In genomic region chr10:93893646-93894515, GRCh38 we compare ENCODE assay signal across 8 cellular contexts. TPM values are rescaled to one million over a fixed set of nuclear protein-coding genes. Genes with fewer than 3 reads are reported as not detected.
DNase-seq lines count a peak whose midpoint lies in the region; ATAC-seq, FAIRE-seq and TF ChIP-seq lines count a peak whose summit lies in the region.

Gene SLC35G1 (plus strand): TSS chr10:93893978. CDS start chr10:93894034, 56 bp downstream.

- no peak for FAIRE-seq in HepG2 (lab: Jason Lieb, UNC)

- H3K36me3 ChIP-seq in colonic mucosa (no peaks in the 10 kb centered on the region), HepG2 (replicated peaks in 1 of 2; ENCODE audit: control insufficient read depth in 1 of 2, insufficient read depth in 2 of 2, low read length in 2 of 2) (no peaks in the 10 kb centered on the region)

- peak within 1 kb of the TSS; percentile 77 for H3K4me3 Mint-ChIP-seq in activated CD4-positive, alpha-beta T cell treated with anti-CD3 and anti-CD28 coated beads for 36 hours

- DNase-seq in AG04449 (ENCODE audit: low read depth, low spot score) (no peak), NCI-H2227 (lab: John Stamatoyannopoulos, UW; ENCODE audit: unreplicated experiment) (peak; percentile 74), colonic mucosa (peak; percentile 78), HepG2 (ENCODE audit: low spot score) (peak; percentile 25)
- peak; percentile 84 for DNase-seq in activated CD4-positive, alpha-beta T cell treated with anti-CD3 and anti-CD28 coated beads for 36 hours
- DNase-seq in stimulated activated CD4-positive, alpha-beta T cell treated with anti-CD3 and anti-CD28 coated beads, Interleukin-2, amount 100 ng/mL, for 48 hours: peak; percentile 59 to 69

- H3K9ac ChIP-seq in colonic mucosa (ENCODE audit: low read depth in 2 of 2, low read length in 2 of 2) (peak within 1 kb of the TSS; percentile 73 to 87), HepG2 (ENCODE audit: insufficient read depth, low read depth, low read length) (peak within 1 kb of the TSS; percentile 70)

- H3K27me3 Mint-ChIP-seq in activated CD4-positive, alpha-beta T cell treated with anti-CD3 and anti-CD28 coated beads for 36 hours: peaks cover 14% of the 10 kb centered on the region

- no peaks in the 10 kb centered on the region for H3K9me3 Mint-ChIP-seq in activated CD4-positive, alpha-beta T cell treated with anti-CD3 and anti-CD28 coated beads for 36 hours (ENCODE audit: low read depth)

- H3K79me2 ChIP-seq in HepG2 (ENCODE audit: insufficient read depth, low read length): no peaks in the 10 kb centered on the region

- TF ChIP-seq RAD21 in HepG2 (CRISPR knock-in tag; IDR thresholded peaks at IDR 0.05): no peak

- 41% methylated on average over 26 of the region's 82 CpGs for WGBS in HepG2 (ENCODE audit: low lambda C conversion rate)

- intact Hi-C loops in activated CD4-positive, alpha-beta T cell treated with anti-CD3 and anti-CD28 coated beads for 36 hours (cut with DNase I, micrococcal nuclease): loop anchor here (1.0 to 5.0 kb wide), 4 partner anchors 192 to 653 kb away; partner anchors contain the start of genes FRA10AC1 (in 2 of the 2), HELLS (in 1 of the 2) and NOC3L (in 1 of the 2)
- intact Hi-C loops in colonic mucosa (cut with DNase I) (no loop called here), HepG2 (cut with micrococcal nuclease; ENCODE audit: unreplicated experiment) (no loop called here)

- H3K9me3 ChIP-seq in colonic mucosa: no peaks in the 10 kb centered on the region
- no peaks in the 10 kb centered on the region for H3K9me3 ChIP-seq in HepG2 (ENCODE audit: low read length)

- peak within 1 kb of the TSS; percentile 85 for H2AFZ ChIP-seq in HepG2 (ENCODE audit: low read length)

- H3K27me3 ChIP-seq in colonic mucosa: no peaks in the 10 kb centered on the region
- peaks cover 0 to 6% of the 10 kb centered on the region in 2 experiments; a peak in 2 of 5 replicates for H3K27me3 ChIP-seq in HepG2 (ENCODE audit: control insufficient read depth in 1 of 2, insufficient read depth in 2 of 2, low read length in 2 of 2)

- CTCF ChIA-PET in AG04449 (lab: Yijun Ruan, JAX) (interaction anchor here (1.1 to 3.7 kb wide), 5 partner anchors 10 to 427 kb away, joined by 3 to 16 read pairs (median 4); no protein-coding TSS in a partner anchor), HepG2 (lab: Yijun Ruan, JAX; ENCODE audit: low intra/inter-chr PET ratio, low total read pairs) (no interaction called here)
- CTCF ChIA-PET in activated CD4-positive, alpha-beta T cell treated with anti-CD3 and anti-CD28 coated beads for 36 hours (lab: Charles Lee): interaction anchor here (0.6 to 1.1 kb wide), 2 partner anchors 191 to 250 kb away, joined by 3 to 4 read pairs; partner anchors contain the start of gene FRA10AC1

- TF ChIP-seq POLR2A in HepG2 (IDR thresholded peaks at IDR 0.05; ENCODE audit: insufficient read depth in 1 of 2, low read depth in 2 of 2, low read length in 2 of 2): peak; percentile 32 to 80; a peak in 3 of 4 replicates

- no peaks in the 10 kb centered on the region for H4K20me1 ChIP-seq in HepG2 (ENCODE audit: insufficient read depth, low read length)

- TF ChIP-seq EP300 in HepG2 (IDR thresholded peaks at IDR 0.05; ENCODE audit: low read depth in 2 of 2, low read length in 2 of 2): no peak
- no peak for TF ChIP-seq EP300 in HepG2 (CRISPR knock-in tag; IDR thresholded peaks at IDR 0.05; ENCODE audit: borderline replicate concordance)

- H3K4me1 Mint-ChIP-seq in activated CD4-positive, alpha-beta T cell treated with anti-CD3 and anti-CD28 coated beads for 36 hours: peaks cover 37% of the 10 kb centered on the region

- peaks cover 3% of the 10 kb centered on the region for H3K36me3 Mint-ChIP-seq in activated CD4-positive, alpha-beta T cell treated with anti-CD3 and anti-CD28 coated beads for 36 hours (ENCODE audit: low read depth)

- H3K27ac Mint-ChIP-seq in activated CD4-positive, alpha-beta T cell treated with anti-CD3 and anti-CD28 coated beads for 36 hours: peak within 1 kb of the TSS; percentile 72

- no peak within 1 kb of the TSS for H3K27ac ChIP-seq in colonic mucosa
- H3K27ac ChIP-seq in HepG2 (ENCODE audit: extremely low read length, insufficient read depth, low read length): no peak within 1 kb of the TSS

- in situ Hi-C loops in HepG2 (cut with HindIII; ENCODE audit: extremely low pct_ligation_motif_present, low pct_unique_long_range_greater_than_20kb): no loop called here

- TF ChIP-seq CTCF in AG04449 (IDR thresholded peaks at IDR 0.05; ENCODE audit: insufficient read depth, low read length, missing control alignments): no peak
- TF ChIP-seq CTCF in colonic mucosa (IDR thresholded peaks at IDR 0.05): no peak
- no peak for TF ChIP-seq CTCF in HepG2 (CRISPR knock-in tag; IDR thresholded peaks at IDR 0.05)

- peak within 1 kb of the TSS; percentile 84 for H3K4me3 ChIP-seq in AG04449 (ENCODE audit: low read depth, low read length)
- peak within 1 kb of the TSS; percentile 89 for H3K4me3 ChIP-seq in colonic mucosa
- peak within 1 kb of the TSS; percentile 34 to 77 (median 68); a peak in 5 of 6 replicates for H3K4me3 ChIP-seq in HepG2 (replicated peaks in 1 of 3; ENCODE audit: insufficient read depth in 1 of 3, low read depth in 2 of 3, low read length in 3 of 3)

- ATAC-seq in GM18858 (IDR thresholded peaks at IDR 0.05; ENCODE audit: unreplicated experiment) (peak; percentile 90), HG03045 (IDR thresholded peaks at IDR 0.05; ENCODE audit: unreplicated experiment) (peak; percentile 94), HepG2 (peak; percentile 93)
- ATAC-seq in activated CD4-positive, alpha-beta T cell treated with anti-CD3 and anti-CD28 coated beads for 36 hours: peak; percentile 94

- H3K4me2 ChIP-seq in HepG2 (ENCODE audit: low read depth, low read length): peak within 1 kb of the TSS; percentile 69

- BruUV-seq in HepG2 (replicated peaks; lab: Mats Ljungman, UMichigan): no TSS peak

- POLR2A ChIA-PET in AG04449 (lab: Yijun Ruan, JAX): no interaction called here
- POLR2A ChIA-PET in activated CD4-positive, alpha-beta T cell treated with anti-CD3 and anti-CD28 coated beads for 36 hours (lab: Charles Lee): interaction anchor here (0.7 to 1.1 kb wide), 2 partner anchors 192 to 468 kb away, joined by 3 read pairs; partner anchors contain the start of gene FRA10AC1
- POLR2A ChIA-PET in HepG2 (lab: Yijun Ruan, JAX): no interaction called here

- H3K4me1 ChIP-seq in colonic mucosa: no peaks in the 10 kb centered on the region
- H3K4me1 ChIP-seq in HepG2 (ENCODE audit: insufficient read depth, low read length): peaks cover 5% of the 10 kb centered on the region; the same call in 1 of the 2 replicates

TF ChIP-seq in HepG2, 621 proteins besides CTCF, POLR2A, EP300 and RAD21 (continues in another document):
- TF ChIP-seq ZFY (CRISPR knock-in tag; IDR thresholded peaks at IDR 0.05) (peak; percentile 69), ZNF776 (CRISPR knock-in tag; IDR thresholded peaks at IDR 0.05) (0 out of 2 replicates have a peak, but pooled peaks have one; percentile 62), ZFP36L1 (CRISPR knock-in tag; IDR thresholded peaks at IDR 0.05) (no peak), ZNF709 (CRISPR knock-in tag; IDR thresholded peaks at IDR 0.05) (0 out of 2 replicates have a peak, but pooled peaks have one; percentile 34), HOXD1 (CRISPR knock-in tag; IDR thresholded peaks at IDR 0.05) (0 out of 2 replicates have a peak, but pooled peaks have one; percentile 38)

RNA-seq across cellular contexts. Expression of gene SLC35G1, which starts in this region (rescaled TPM):
- 1 to 10 TPM; 3.6 to 4.1 TPM for total RNA-seq in activated CD4-positive, alpha-beta T cell treated with anti-CD3 and anti-CD28 coated beads for 36 hours
- total RNA-seq in colonic mucosa (10 to 100 TPM; 13.4 TPM), HepG2 (2016; rRNA removed; fragmentation: Illumina TruSeq; extraction: Trizol) (3.5 and 4.5 TPM in 2 replicates)
- total RNA-seq in HepG2 (2016; cell fraction: cytosol; rRNA removed; fragmentation: Illumina TruSeq; extraction: Trizol; ENCODE audit: low read depth): 0.81 and 1.2 TPM in 2 replicates
- total RNA-seq in HepG2 (2016; cell fraction: insoluble cytoplasmic fraction; rRNA removed; fragmentation: Illumina TruSeq; extraction: Trizol): 4.2 and 4.8 TPM in 2 replicates
- total RNA-seq in HepG2 (2016; cell fraction: membrane; rRNA removed; fragmentation: Illumina TruSeq; extraction: Trizol): 3.2 and 3.4 TPM in 2 replicates
- 4.7 and 5.3 TPM in 2 replicates for total RNA-seq in HepG2 (2016; cell fraction: nucleus; rRNA removed; fragmentation: Illumina TruSeq; extraction: Trizol)
- polyA plus RNA-seq in HepG2 (2011; rRNA removed): 2.1 and 2.5 TPM in 2 replicates
- polyA plus RNA-seq in HepG2 (2011; cell fraction: cytosol; rRNA removed): 1.0 and 1.3 TPM in 2 replicates
- 1.2 and 1.4 TPM in 2 replicates for polyA plus RNA-seq in HepG2 (2011; cell fraction: nucleus; rRNA removed)
- 1.7 and 2.2 TPM in 2 replicates for polyA plus RNA-seq in HepG2 (2012)
- 1.3 and 1.4 TPM in 2 replicates for polyA plus RNA-seq in HepG2 (2016; cell fraction: cytosol; fragmentation: Illumina TruSeq; extraction: Trizol; ENCODE audit: low read depth)
- 4.4 and 4.6 TPM in 2 replicates for polyA plus RNA-seq in HepG2 (2016; cell fraction: insoluble cytoplasmic fraction; fragmentation: Illumina TruSeq; extraction: Trizol; ENCODE audit: low read depth)
- 2.9 and 3.0 TPM in 2 replicates for polyA plus RNA-seq in HepG2 (2016; cell fraction: membrane; fragmentation: Illumina TruSeq; extraction: Trizol; ENCODE audit: low read depth)
- 5.6 and 7.4 TPM in 2 replicates for polyA plus RNA-seq in HepG2 (2016; cell fraction: nucleus; fragmentation: Illumina TruSeq; extraction: Trizol; ENCODE audit: insufficient read depth, low read depth)
- 2.3 and 11.0 TPM in 2 replicates for polyA minus RNA-seq in HepG2 (2011; rRNA and poly(A)+ RNA removed; ENCODE audit: low replicate concordance)
- polyA minus RNA-seq in HepG2 (2011; cell fraction: cytosol; rRNA and poly(A)+ RNA removed): 1.1 and 1.2 TPM in 2 replicates
- 3.1 and 4.0 TPM in 2 replicates for polyA minus RNA-seq in HepG2 (2011; cell fraction: nucleus; rRNA and poly(A)+ RNA removed)

Comparison
In these comparisons a context has a peak if more than half of its experiments do, and no peak if none do; other contexts are left out.
1. intact Hi-C loops: an anchor here in activated CD4-positive, alpha-beta T cell treated with anti-CD3 and anti-CD28 coated beads for 36 hours (1.0 to 5.0 kb wide); none called in colonic mucosa and HepG2.